In genomic region chrX:71315917-71316316, GRCh38 we compare ENCODE assay signal across 18 cellular contexts. TPM values are rescaled to one million over a fixed set of nuclear protein-coding genes. Genes with fewer than 3 reads are reported as not detected.
DNase-seq lines count a peak whose midpoint lies in the region; ATAC-seq and TF ChIP-seq lines count a peak whose summit lies in the region.
"Had no signal": no experiment of that assay in that cellular context is flagged by ENCODE, and none has a peak within 500 bp of the region (broad histone marks: within the 10 kb centered on the region; RNA-seq: fewer than 3 reads in every experiment).

No MANE protein-coding gene starts in this region.

- no peaks in the 10 kb centered on the region for H3K9me3 ChIP-seq in esophagus muscularis mucosa
- H3K9me3 ChIP-seq: SJSA1, stomach had no signal

- POLR2A ChIA-PET in BJ (lab: Charles Lee) = no interaction called here

- WGBS in esophagus muscularis mucosa = 72% methylated on average over 7 of the region's 7 CpGs

- H3K4me1 ChIP-seq in esophagus muscularis mucosa = peaks cover 0 to 24% (median 5%) of the 10 kb centered on the region in 4 donors
- H3K4me1 ChIP-seq: SJSA1, stomach had no signal

- no peak for TF ChIP-seq POLR2A in esophagus muscularis mucosa (IDR thresholded peaks at IDR 0.05; ENCODE audit: low read depth)

- TF ChIP-seq CTCF in BJ (IDR thresholded peaks at IDR 0.05; ENCODE audit: insufficient read depth, low read depth, low read length) = no peak
- no peak for TF ChIP-seq CTCF in esophagus muscularis mucosa (IDR thresholded peaks at IDR 0.05)

- H3K27ac ChIP-seq in esophagus muscularis mucosa (replicated peaks in 1 of 4) = peak overlapping the region; percentile 31 to 61 (median 46)
- H3K27ac ChIP-seq: C4-2B, epithelial cell of prostate, hepatocyte, SJSA1, stomach had no signal

- CTCF ChIA-PET in BJ (lab: Yijun Ruan, JAX) = no interaction called here

- no peak for TF ChIP-seq EP300 in esophagus muscularis mucosa (IDR thresholded peaks at IDR 0.05)

- H3K36me3 ChIP-seq in BJ (ENCODE audit: control insufficient read depth, insufficient read depth, low read length) = no peaks in the 10 kb centered on the region
- H3K36me3 ChIP-seq in esophagus muscularis mucosa = no peaks in the 10 kb centered on the region
- H3K36me3 ChIP-seq: SJSA1, stomach had no signal

- no peak for ATAC-seq in HG02798 (IDR thresholded peaks at IDR 0.05; ENCODE audit: poor library complexity, unreplicated experiment)

- intact Hi-C loops in esophagus muscularis mucosa (cut with DNase I) = no loop called here

- H3K4me3 ChIP-seq in BJ (ENCODE audit: low read depth, low read length) (no peak overlapping the region), esophagus muscularis mucosa (no peak overlapping the region)
- H3K4me3 ChIP-seq: hepatocyte, SJSA1, stomach had no signal

- DNase-seq in BJ (ENCODE audit: low read depth) (peak; percentile 48), NCI-H226 (peak; percentile 16), esophagus muscularis mucosa (ENCODE audit: extremely low spot score) (no peak), non-pigmented ciliary epithelial cell (ENCODE audit: low read depth) (peak; percentile 54), GOT3 (lab: John Stamatoyannopoulos, UW) (no peak), COLO829 (ENCODE audit: low spot score) (no peak), occipital lobe (lab: John Stamatoyannopoulos, UW) (no peak)
- DNase-seq: activated T-cell treated with anti-CD3 and anti-CD28 coated beads, Interleukin-2, amount 50 U/mL, for 1 hour; cortex of kidney; DMS53; NCI-H146; stomach; T1000 had no signal

- H3K27me3 ChIP-seq in BJ (ENCODE audit: control insufficient read depth, insufficient read depth, low read length) (no peaks in the 10 kb centered on the region), esophagus muscularis mucosa (no peaks in the 10 kb centered on the region)
- H3K27me3 ChIP-seq: hepatocyte, SJSA1, stomach had no signal

RNA-seq across cellular contexts. Expression of gene ITGB1BP2, which starts 14.4 kb away (rescaled TPM):
- polyA plus RNA-seq in BJ (2011; rRNA removed) = 6.8 and 10.5 TPM in 2 replicates
- 6.4 and 7.3 TPM in 2 replicates for polyA minus RNA-seq in BJ (2011; rRNA and poly(A)+ RNA removed)
- total RNA-seq in esophagus muscularis mucosa (10 to 100 TPM; 12.0 to 35.7 (median 22.2) TPM), occipital lobe (0.78 TPM)

RNA-seq across cellular contexts. Expression of gene NONO, which starts 32.5 kb away (rescaled TPM):
- 233 and 276 TPM in 2 replicates for polyA plus RNA-seq in BJ (2011; rRNA removed)
- polyA minus RNA-seq in BJ (2011; rRNA and poly(A)+ RNA removed) = 244 and 245 TPM in 2 replicates
- 100 to 1,000 TPM; 191 to 237 (median 235) TPM for total RNA-seq in esophagus muscularis mucosa
- total RNA-seq in occipital lobe = 372 TPM

RNA-seq across cellular contexts. Expression of gene TAF1, which starts 50.2 kb away (rescaled TPM):
- polyA plus RNA-seq in BJ (2011; rRNA removed) = 11.1 and 17.0 TPM in 2 replicates
- 16.2 and 26.8 TPM in 2 replicates for polyA minus RNA-seq in BJ (2011; rRNA and poly(A)+ RNA removed)
- 10 to 100 TPM; 34.3 to 59.4 (median 41.4) TPM for total RNA-seq in esophagus muscularis mucosa
- total RNA-seq in occipital lobe = 56.9 TPM

Comparison
In these comparisons a context has a peak if more than half of its experiments do, and no peak if none do; other contexts are left out.
1. DNase-seq: peak in BJ (single experiment), NCI-H226 (single experiment) and non-pigmented ciliary epithelial cell (single experiment); none in esophagus muscularis mucosa (single experiment), GOT3 (single experiment), COLO829 (single experiment) and occipital lobe (single experiment).